Comparison of ENCODE assay signal across 21 cellular contexts in genomic region chr15:28945626-28946215, GRCh38. TPM values are rescaled to one million over a fixed set of nuclear protein-coding genes. Genes with fewer than 3 reads are reported as not detected.
DNase-seq lines count a peak whose midpoint lies in the region; ATAC-seq and TF ChIP-seq lines count a peak whose summit lies in the region.
"Had no signal": no experiment of that assay in that cellular context is flagged by ENCODE, and none has a peak within 500 bp of the region (broad histone marks: within the 10 kb centered on the region; RNA-seq: fewer than 3 reads in every experiment).

No MANE protein-coding gene starts in this region.

- H3K27ac Mint-ChIP-seq in CD4-positive, alpha-beta T cell = peak overlapping the region; percentile 93
- H3K27ac Mint-ChIP-seq: activated T-helper 1 cell treated with anti-CD3 and anti-CD28 coated beads, Interleukin-12 subunit alpha, Interleukin-12 subunit beta, Interleukin-2, Interleukin-4 antibody, amounts not matched to agents 30 ng/mL and 10 ng/mL and 1 ng/mL, durations not matched to agents 14 hours and 24 hours and 36 hours; nephron; T-helper 1 cell treated with Interleukin-12 subunit alpha and Interleukin-12 subunit beta and Interleukin-4 antibody, amounts not matched to agents 30 μg/mL and 1 μg/mL, for 36 hours; type B pancreatic cell had no signal

- TF ChIP-seq CTCF in CD4-positive, alpha-beta T cell (IDR thresholded peaks at IDR 0.05) = no peak
- no peak for TF ChIP-seq CTCF in coronary artery (IDR thresholded peaks at IDR 0.05)

- peaks cover 50% of the 10 kb centered on the region for H3K36me3 Mint-ChIP-seq in CD4-positive, alpha-beta T cell (ENCODE audit: low read depth)

- no peaks in the 10 kb centered on the region for H3K9me3 Mint-ChIP-seq in CD4-positive, alpha-beta T cell
- H3K9me3 Mint-ChIP-seq: activated T-helper 1 cell treated with anti-CD3 and anti-CD28 coated beads, Interleukin-12 subunit alpha, Interleukin-12 subunit beta, Interleukin-2, Interleukin-4 antibody, amounts not matched to agents 30 ng/mL and 10 ng/mL and 1 ng/mL, durations not matched to agents 14 hours and 24 hours and 36 hours; T-helper 1 cell treated with Interleukin-12 subunit alpha and Interleukin-12 subunit beta and Interleukin-4 antibody, amounts not matched to agents 30 μg/mL and 1 μg/mL, for 36 hours; type B pancreatic cell had no signal

- DNase-seq in CD4-positive, alpha-beta T cell = no peak
- DNase-seq in EH (ENCODE audit: low read depth) (peak; percentile 6), coronary artery (ENCODE audit: low spot score) (peak; percentile 16), occipital lobe (lab: John Stamatoyannopoulos, UW) (peak; percentile 22), KG1 (lab: John Stamatoyannopoulos, UW) (no peak), activated gamma-delta T cell (lab: John Stamatoyannopoulos, UW) (no peak), hypothalamus (lab: John Stamatoyannopoulos, UW) (no peak)
- DNase-seq: DMS79 treated with DMSO at 0.1 percent for 48 hours; kidney; midbrain; stimulated activated CD4-positive, alpha-beta T cell treated with anti-CD3 and anti-CD28 coated beads, Interleukin-2, amount 100 ng/mL, for 48 hours had no signal

- peaks cover 91% of the 10 kb centered on the region for H3K4me1 Mint-ChIP-seq in CD4-positive, alpha-beta T cell (ENCODE audit: low read depth)

- H3K4me3 Mint-ChIP-seq in CD4-positive, alpha-beta T cell = peak overlapping the region; percentile 8
- H3K4me3 Mint-ChIP-seq: activated T-helper 1 cell treated with anti-CD3 and anti-CD28 coated beads, Interleukin-12 subunit alpha, Interleukin-12 subunit beta, Interleukin-2, Interleukin-4 antibody, amounts not matched to agents 30 ng/mL and 10 ng/mL and 1 ng/mL, durations not matched to agents 14 hours and 24 hours and 36 hours; nephron; T-helper 1 cell treated with Interleukin-12 subunit alpha and Interleukin-12 subunit beta and Interleukin-4 antibody, amounts not matched to agents 30 μg/mL and 1 μg/mL, for 36 hours; type B pancreatic cell had no signal

- H3K27ac ChIP-seq in CD4-positive, alpha-beta T cell (ENCODE audit: low read depth, low read length) = no peak overlapping the region
- H3K27ac ChIP-seq in coronary artery = no peak overlapping the region
- H3K27ac ChIP-seq: BLaER1, body of pancreas, epithelial cell of prostate, ovary, right atrium auricular region, RWPE1 had no signal

- intact Hi-C loops in CD4-positive, alpha-beta T cell (cut with DNase I, micrococcal nuclease) = no loop called here

- ATAC-seq in CD4-positive, alpha-beta T cell (ENCODE audit: poor library complexity) = no peak
- ATAC-seq: body of pancreas had no signal

- no peak overlapping the region for H3K4me3 ChIP-seq in coronary artery
- H3K4me3 ChIP-seq: BLaER1, body of pancreas, ovary, right atrium auricular region had no signal

- H3K27me3 ChIP-seq in CD4-positive, alpha-beta T cell (ENCODE audit: control insufficient read depth, insufficient read depth, low read length) = no peaks in the 10 kb centered on the region
- H3K27me3 ChIP-seq: body of pancreas, ovary, right atrium auricular region had no signal

- no peaks in the 10 kb centered on the region for H3K9me3 ChIP-seq in CD4-positive, alpha-beta T cell (ENCODE audit: control insufficient read depth, low read length)
- H3K9me3 ChIP-seq: body of pancreas, ovary, right atrium auricular region had no signal

- CTCF ChIA-PET in CD4-positive, alpha-beta T cell (lab: Charles Lee) = no interaction called here

- POLR2A ChIA-PET in CD4-positive, alpha-beta T cell (lab: Charles Lee) = no interaction called here

- H3K27me3 Mint-ChIP-seq in CD4-positive, alpha-beta T cell = no peaks in the 10 kb centered on the region
- H3K27me3 Mint-ChIP-seq: type B pancreatic cell had no signal

RNA-seq across cellular contexts. Expression of gene APBA2, which starts 59.9 kb away (rescaled TPM):
- total RNA-seq in CD4-positive, alpha-beta T cell = 100 to 1,000 TPM; 123 to 126 TPM
- total RNA-seq in occipital lobe = 108 TPM

Comparison
In these comparisons a context has a peak if more than half of its experiments do, and no peak if none do; other contexts are left out.
1. DNase-seq: peak in EH (single experiment), coronary artery (single experiment) and occipital lobe (single experiment); none in CD4-positive, alpha-beta T cell (0 of 10), KG1 (single experiment), activated gamma-delta T cell (single experiment) and hypothalamus (0 of 51).